Comparison of ENCODE assay signal across 15 cellular contexts in genomic region chr11:34311126-34311525, GRCh38. TPM values are rescaled to one million over a fixed set of nuclear protein-coding genes. Genes with fewer than 3 reads are reported as not detected.
DNase-seq lines count a peak whose midpoint lies in the region; ATAC-seq and TF ChIP-seq lines count a peak whose summit lies in the region.
"Had no signal": no experiment of that assay in that cellular context is flagged by ENCODE, and none has a peak within 500 bp of the region (broad histone marks: within the 10 kb centered on the region; RNA-seq: fewer than 3 reads in every experiment).

No MANE protein-coding gene starts in this region.

- H4K20me1 ChIP-seq in MM.1S (ENCODE audit: insufficient read depth, low read length): no peaks in the 10 kb centered on the region

- intact Hi-C loops in lower lobe of right lung (cut with DNase I): no loop called here

- no peaks in the 10 kb centered on the region for H3F3A ChIP-seq in MM.1S (ENCODE audit: insufficient read depth, low read length)

- H3K4me2 ChIP-seq in MM.1S (ENCODE audit: low read depth, low read length): no peak overlapping the region

- H3K9ac ChIP-seq in stomach smooth muscle (ENCODE audit: low read length in 2 of 2) (no peak overlapping the region), MM.1S (ENCODE audit: low read length) (no peak overlapping the region)

- H3K4me3 ChIP-seq in cardiac muscle cell (no peak overlapping the region), lower lobe of right lung (no peak overlapping the region), stomach smooth muscle (ENCODE audit: low read length in 2 of 2) (no peak overlapping the region), MM.1S (ENCODE audit: low read length) (no peak overlapping the region)

- no peaks in the 10 kb centered on the region for H3K9me2 ChIP-seq in MM.1S (replicated peaks; ENCODE audit: insufficient read depth, low read length)

- H3K36me3 ChIP-seq in cardiac muscle cell (no peaks in the 10 kb centered on the region), lower lobe of right lung (no peaks in the 10 kb centered on the region), stomach smooth muscle (ENCODE audit: control insufficient read depth in 2 of 2, insufficient read depth in 2 of 2, low read length in 2 of 2) (no peaks in the 10 kb centered on the region), MM.1S (replicated peaks; ENCODE audit: insufficient read depth, low read length) (no peaks in the 10 kb centered on the region)

- ATAC-seq in lower lobe of right lung: peak; percentile 53 to 68

- H3K9me3 ChIP-seq in cardiac muscle cell (ENCODE audit: low read depth): no peaks in the 10 kb centered on the region
- no peaks in the 10 kb centered on the region for H3K9me3 ChIP-seq in lower lobe of right lung
- no peaks in the 10 kb centered on the region for H3K9me3 ChIP-seq in stomach smooth muscle (ENCODE audit: control insufficient read depth in 2 of 2, low read length in 2 of 2)
- H3K9me3 ChIP-seq in MM.1S (replicated peaks; ENCODE audit: insufficient read depth, low read length): no peaks in the 10 kb centered on the region

- no peaks in the 10 kb centered on the region for H3K79me2 ChIP-seq in MM.1S (ENCODE audit: low read length)

- H3K27ac ChIP-seq in cardiac muscle cell: peak overlapping the region; percentile 87
- H3K27ac ChIP-seq in lower lobe of right lung: no peak overlapping the region
- H3K27ac ChIP-seq in stomach smooth muscle (ENCODE audit: low read length): peak overlapping the region; percentile 41
- no peak overlapping the region for H3K27ac ChIP-seq in MM.1S (ENCODE audit: low read length)
- H3K27ac ChIP-seq: C4-2B had no signal

- no peak for TF ChIP-seq CTCF in cardiac muscle cell (IDR thresholded peaks at IDR 0.05; ENCODE audit: low read depth, low read length)
- no peak for TF ChIP-seq CTCF in lower lobe of right lung (IDR thresholded peaks at IDR 0.05)
- TF ChIP-seq CTCF in MM.1S (IDR thresholded peaks at IDR 0.05; ENCODE audit: low read length): no peak

- H2AFZ ChIP-seq in MM.1S (ENCODE audit: low read length): no peak overlapping the region

- peak; percentile 30 for DNase-seq in NCI-H2029 (lab: John Stamatoyannopoulos, UW)
- peak in 1 of 2 donors; percentile 93 for DNase-seq in cardiac muscle cell (ENCODE audit: low read depth in 1 of 2, low spot score in 1 of 2)
- DNase-seq in lower lobe of right lung: no peak
- DNase-seq in stimulated activated CD4-positive, alpha-beta T cell treated with anti-CD3 and anti-CD28 coated beads, Interleukin-15, amount 100 ng/mL, for 24 hours: no peak
- no peak for DNase-seq in MM.1S
- DNase-seq in SHP77 treated with DMSO at 0.1 percent for 48 hours (lab: John Stamatoyannopoulos, UW): no peak
- DNase-seq: DMS 273 treated with DMSO at 0.1 percent for 48 hours, EL, KG1, NCI-H1436, NCI-H2081, NCI-H524, SIG-M5 had no signal

- H3K27me3 ChIP-seq in cardiac muscle cell: no peaks in the 10 kb centered on the region
- no peaks in the 10 kb centered on the region for H3K27me3 ChIP-seq in lower lobe of right lung (ENCODE audit: low read depth)
- no peaks in the 10 kb centered on the region for H3K27me3 ChIP-seq in stomach smooth muscle (ENCODE audit: control insufficient read depth in 1 of 2, insufficient read depth in 2 of 2, low read length in 2 of 2)
- H3K27me3 ChIP-seq in MM.1S (replicated peaks; ENCODE audit: insufficient read depth, low read length): no peaks in the 10 kb centered on the region

- H3K4me1 ChIP-seq in cardiac muscle cell (ENCODE audit: low read depth) (peaks cover 61% of the 10 kb centered on the region), lower lobe of right lung (peaks cover 38% of the 10 kb centered on the region), stomach smooth muscle (ENCODE audit: control insufficient read depth, insufficient read depth, low read length) (peaks cover 22% of the 10 kb centered on the region), MM.1S (ENCODE audit: low read length) (no peaks in the 10 kb centered on the region)

RNA-seq across cellular contexts. Expression of gene ABTB2, which starts 46.7 kb away (rescaled TPM):
- total RNA-seq in cardiac muscle cell: 32.7 and 61.3 TPM in 2 replicates
- polyA plus RNA-seq in cardiac muscle cell: 29.0 and 55.4 TPM in 2 replicates
- 2.7 TPM for total RNA-seq in lower lobe of right lung

Comparison
In these comparisons a context has a peak if more than half of its experiments do, and no peak if none do; other contexts are left out.
1. H3K27ac ChIP-seq: peak in cardiac muscle cell (single experiment) and stomach smooth muscle (single experiment); none in lower lobe of right lung (single experiment) and MM.1S (single experiment).